ENCODE assay signal across 1 cellular context in the genomic region with DNA sequence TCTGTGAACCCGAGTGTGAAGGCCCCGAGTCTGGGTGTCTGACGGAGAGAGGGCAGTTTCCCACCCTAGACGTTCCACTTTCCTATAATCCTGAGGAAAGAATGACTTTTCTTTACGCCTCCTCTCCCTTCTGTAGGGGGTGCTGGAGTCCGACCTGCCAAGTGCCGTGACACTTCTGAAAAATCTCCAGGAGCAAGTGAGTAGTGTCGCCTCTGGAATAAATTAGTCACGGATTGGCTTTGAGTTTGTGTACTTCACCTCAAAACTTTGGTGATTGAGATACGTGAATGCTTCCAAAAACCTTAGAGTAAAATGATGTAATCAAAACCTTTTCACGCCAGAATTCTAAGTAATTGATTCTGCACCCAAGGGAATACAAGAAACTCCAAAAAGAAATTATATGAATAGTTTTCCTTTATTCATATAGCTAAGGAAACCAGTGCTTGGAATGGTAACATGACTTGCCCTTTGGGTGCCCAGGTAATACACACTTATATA.
TF ChIP-seq lines count a peak whose summit lies in the region.

No MANE protein-coding gene starts in this region.

TF ChIP-seq in HEK293, 187 proteins besides CTCF, POLR2A, EP300 and RAD21 (continued from another document):
- TF ChIP-seq, protein P1, sequence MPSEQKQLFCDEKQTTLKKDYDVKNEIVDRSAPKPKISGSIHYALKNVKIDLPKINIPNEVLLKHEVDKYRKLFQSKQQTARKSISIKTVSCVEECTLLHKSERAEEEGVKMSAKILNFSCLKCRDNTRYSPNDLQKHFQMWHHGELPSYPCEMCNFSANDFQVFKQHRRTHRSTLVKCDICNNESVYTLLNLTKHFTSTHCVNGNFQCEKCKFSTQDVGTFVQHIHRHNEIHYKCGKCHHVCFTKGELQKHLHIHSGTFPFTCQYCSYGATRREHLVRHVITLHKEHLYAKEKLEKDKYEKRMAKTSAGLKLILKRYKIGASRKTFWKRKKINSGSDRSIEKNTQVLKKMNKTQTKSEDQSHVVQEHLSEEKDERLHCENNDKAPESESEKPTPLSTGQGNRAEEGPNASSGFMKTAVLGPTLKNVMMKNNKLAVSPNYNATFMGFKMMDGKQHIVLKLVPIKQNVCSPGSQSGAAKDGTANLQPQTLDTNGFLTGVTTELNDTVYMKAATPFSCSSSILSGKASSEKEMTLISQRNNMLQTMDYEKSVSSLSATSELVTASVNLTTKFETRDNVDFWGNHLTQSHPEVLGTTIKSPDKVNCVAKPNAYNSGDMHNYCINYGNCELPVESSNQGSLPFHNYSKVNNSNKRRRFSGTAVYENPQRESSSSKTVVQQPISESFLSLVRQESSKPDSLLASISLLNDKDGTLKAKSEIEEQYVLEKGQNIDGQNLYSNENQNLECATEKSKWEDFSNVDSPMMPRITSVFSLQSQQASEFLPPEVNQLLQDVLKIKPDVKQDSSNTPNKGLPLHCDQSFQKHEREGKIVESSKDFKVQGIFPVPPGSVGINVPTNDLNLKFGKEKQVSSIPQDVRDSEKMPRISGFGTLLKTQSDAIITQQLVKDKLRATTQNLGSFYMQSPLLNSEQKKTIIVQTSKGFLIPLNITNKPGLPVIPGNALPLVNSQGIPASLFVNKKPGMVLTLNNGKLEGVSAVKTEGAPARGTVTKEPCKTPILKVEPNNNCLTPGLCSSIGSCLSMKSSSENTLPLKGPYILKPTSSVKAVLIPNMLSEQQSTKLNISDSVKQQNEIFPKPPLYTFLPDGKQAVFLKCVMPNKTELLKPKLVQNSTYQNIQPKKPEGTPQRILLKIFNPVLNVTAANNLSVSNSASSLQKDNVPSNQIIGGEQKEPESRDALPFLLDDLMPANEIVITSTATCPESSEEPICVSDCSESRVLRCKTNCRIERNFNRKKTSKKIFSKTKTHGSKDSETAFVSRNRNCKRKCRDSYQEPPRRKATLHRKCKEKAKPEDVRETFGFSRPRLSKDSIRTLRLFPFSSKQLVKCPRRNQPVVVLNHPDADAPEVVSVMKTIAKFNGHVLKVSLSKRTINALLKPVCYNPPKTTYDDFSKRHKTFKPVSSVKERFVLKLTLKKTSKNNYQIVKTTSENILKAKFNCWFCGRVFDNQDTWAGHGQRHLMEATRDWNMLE (tag by site-specific recombination; conservative IDR thresholded peaks at IDR 0.05; ENCODE audit: low read depth), result 0 out of 2 replicates have a peak, but pooled peaks have one; percentile 13
- TF ChIP-seq ZNF660 (tag by site-specific recombination; IDR thresholded peaks at IDR 0.05) (0 out of 2 replicates have a peak, but pooled peaks have one; percentile 10), ZBTB20 (tag by site-specific recombination; IDR thresholded peaks at IDR 0.05) (no peak), ZNF184 (tag by site-specific recombination; IDR thresholded peaks at IDR 0.05) (no peak), ZNF211 (tag by site-specific recombination; IDR thresholded peaks at IDR 0.05; ENCODE audit: low read depth) (no peak), ZFP3 (tag by site-specific recombination; IDR thresholded peaks at IDR 0.05; ENCODE audit: low read depth) (no peak), GLIS2 (tag by site-specific recombination; IDR thresholded peaks at IDR 0.05) (no peak), ZNF830 (tag by site-specific recombination; IDR thresholded peaks at IDR 0.05; ENCODE audit: low read depth) (no peak)
- TF ChIP-seq, protein P2, sequence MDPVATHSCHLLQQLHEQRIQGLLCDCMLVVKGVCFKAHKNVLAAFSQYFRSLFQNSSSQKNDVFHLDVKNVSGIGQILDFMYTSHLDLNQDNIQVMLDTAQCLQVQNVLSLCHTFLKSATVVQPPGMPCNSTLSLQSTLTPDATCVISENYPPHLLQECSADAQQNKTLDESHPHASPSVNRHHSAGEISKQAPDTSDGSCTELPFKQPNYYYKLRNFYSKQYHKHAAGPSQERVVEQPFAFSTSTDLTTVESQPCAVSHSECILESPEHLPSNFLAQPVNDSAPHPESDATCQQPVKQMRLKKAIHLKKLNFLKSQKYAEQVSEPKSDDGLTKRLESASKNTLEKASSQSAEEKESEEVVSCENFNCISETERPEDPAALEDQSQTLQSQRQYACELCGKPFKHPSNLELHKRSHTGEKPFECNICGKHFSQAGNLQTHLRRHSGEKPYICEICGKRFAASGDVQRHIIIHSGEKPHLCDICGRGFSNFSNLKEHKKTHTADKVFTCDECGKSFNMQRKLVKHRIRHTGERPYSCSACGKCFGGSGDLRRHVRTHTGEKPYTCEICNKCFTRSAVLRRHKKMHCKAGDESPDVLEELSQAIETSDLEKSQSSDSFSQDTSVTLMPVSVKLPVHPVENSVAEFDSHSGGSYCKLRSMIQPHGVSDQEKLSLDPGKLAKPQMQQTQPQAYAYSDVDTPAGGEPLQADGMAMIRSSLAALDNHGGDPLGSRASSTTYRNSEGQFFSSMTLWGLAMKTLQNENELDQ (tag by site-specific recombination; IDR thresholded peaks at IDR 0.05; ENCODE audit: low read depth), result no peak
- TF ChIP-seq, protein P3, sequence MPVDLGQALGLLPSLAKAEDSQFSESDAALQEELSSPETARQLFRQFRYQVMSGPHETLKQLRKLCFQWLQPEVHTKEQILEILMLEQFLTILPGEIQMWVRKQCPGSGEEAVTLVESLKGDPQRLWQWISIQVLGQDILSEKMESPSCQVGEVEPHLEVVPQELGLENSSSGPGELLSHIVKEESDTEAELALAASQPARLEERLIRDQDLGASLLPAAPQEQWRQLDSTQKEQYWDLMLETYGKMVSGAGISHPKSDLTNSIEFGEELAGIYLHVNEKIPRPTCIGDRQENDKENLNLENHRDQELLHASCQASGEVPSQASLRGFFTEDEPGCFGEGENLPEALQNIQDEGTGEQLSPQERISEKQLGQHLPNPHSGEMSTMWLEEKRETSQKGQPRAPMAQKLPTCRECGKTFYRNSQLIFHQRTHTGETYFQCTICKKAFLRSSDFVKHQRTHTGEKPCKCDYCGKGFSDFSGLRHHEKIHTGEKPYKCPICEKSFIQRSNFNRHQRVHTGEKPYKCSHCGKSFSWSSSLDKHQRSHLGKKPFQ (tag by site-specific recombination; IDR thresholded peaks at IDR 0.05), result 0 out of 2 replicates have a peak, but pooled peaks have one; percentile 5
